ENCODE assay signal across 22 cellular contexts in genomic region chr9:126400571-126400970, GRCh38.
DNase-seq lines count a peak whose midpoint lies in the region; ATAC-seq, FAIRE-seq and TF ChIP-seq lines count a peak whose summit lies in the region.
"Had no signal": no experiment of that assay in that cellular context is flagged by ENCODE, and none has a peak within 500 bp of the region (broad histone marks: within the 10 kb centered on the region; RNA-seq: fewer than 3 reads in every experiment).

No MANE protein-coding gene starts in this region.

- no peak overlapping the region for H2AK5ac ChIP-seq in H1 (ENCODE audit: low read depth, low read length)

- H3K27ac Mint-ChIP-seq in central memory CD8-positive, alpha-beta T cell (ENCODE audit: low read depth) = peak overlapping the region; percentile 75
- H3K27ac Mint-ChIP-seq: CD4-positive, CD25-positive, alpha-beta regulatory T cell had no signal

- peak overlapping the region; percentile 8; the same call in 1 of the 2 replicates for H4K8ac ChIP-seq in H1 (ENCODE audit: extremely low read depth, insufficient read depth, low read length)

- no peak overlapping the region for H3K9ac ChIP-seq in H1 (replicated peaks in 1 of 4; ENCODE audit: extremely low read depth in 1 of 4, low read depth in 3 of 4, low read length in 3 of 4)

- H2AFZ ChIP-seq in H1 (ENCODE audit: low read length) = no peak overlapping the region

- no peak overlapping the region for H4K91ac ChIP-seq in H1 (replicated peaks; ENCODE audit: insufficient read length, low read length)

- H3K79me1 ChIP-seq in H1 (ENCODE audit: low read depth, low read length) = no peaks in the 10 kb centered on the region

- POLR2A ChIA-PET in H1 (lab: Charles Lee; ENCODE audit: partially characterized antibody) = no interaction called here

- H3K56ac ChIP-seq in H1 (replicated peaks; ENCODE audit: insufficient read length, low read depth, low read length) = no peak overlapping the region

- no peak overlapping the region for H4K5ac ChIP-seq in H1 (ENCODE audit: insufficient read length, low read depth, low read length)

- peaks cover 0 to 25% (median 5%) of the 10 kb centered on the region in 9 donors for H3K4me1 ChIP-seq in heart right ventricle
- no peaks in the 10 kb centered on the region; a peak in 1 of 7 replicates for H3K4me1 ChIP-seq in H1 (replicated peaks in 1 of 4; ENCODE audit: control insufficient read depth in 3 of 4, insufficient read depth in 4 of 4, low read length in 3 of 4)
- H3K4me1 ChIP-seq: HAP-1 had no signal

- no peaks in the 10 kb centered on the region for H3K79me2 ChIP-seq in H1 (ENCODE audit: control insufficient read depth in 1 of 2, insufficient read depth in 2 of 2, low read length in 2 of 2)

- H4K20me1 ChIP-seq in H1 (replicated peaks in 1 of 2; ENCODE audit: control insufficient read depth in 1 of 2, insufficient read depth in 2 of 2, low read length in 2 of 2) = no peaks in the 10 kb centered on the region

- no peak overlapping the region for H2BK15ac ChIP-seq in H1 (ENCODE audit: low read length)

- no peaks in the 10 kb centered on the region for H3K9me3 Mint-ChIP-seq in central memory CD8-positive, alpha-beta T cell
- H3K9me3 Mint-ChIP-seq: CD4-positive, CD25-positive, alpha-beta regulatory T cell; CD8-positive, alpha-beta memory T cell had no signal

- DNase-seq in heart right ventricle = no peak
- no peak for DNase-seq in Right ventricle myocardium inferior (ENCODE audit: missing footprints)
- no peak for DNase-seq in central memory CD8-positive, alpha-beta T cell (ENCODE audit: low spot score in 2 of 2)
- DNase-seq in H1 (ENCODE audit: low read depth in 1 of 2, low spot score in 2 of 2) = no peak
- DNase-seq in posterior vena cava (ENCODE audit: low spot score) = peak; percentile 73
- DNase-seq: ACHN; BE2C; C1 segment of cervical spinal cord; CD4-positive, CD25-positive, alpha-beta regulatory T cell; CD8-positive, alpha-beta memory T cell; COR-L47; DMS 273 treated with DMSO at 0.1 percent for 48 hours; DMS53; DND-41; EL; IMR-90 had no signal

- H3K18ac ChIP-seq in H1 (ENCODE audit: extremely low read depth, low read length) = no peak overlapping the region

- H3K4me2 ChIP-seq in H1 (ENCODE audit: insufficient read depth in 1 of 2, low read depth in 2 of 2, low read length in 2 of 2) = no peak overlapping the region

- H2BK5ac ChIP-seq in H1 (ENCODE audit: low read depth, low read length) = no peak overlapping the region

- H3K23ac ChIP-seq in H1 (ENCODE audit: insufficient read length) = no peak overlapping the region

- no peak overlapping the region for H3K4ac ChIP-seq in H1 (replicated peaks; ENCODE audit: insufficient read length, low read depth, low read length)

- H3K4me1 Mint-ChIP-seq in central memory CD8-positive, alpha-beta T cell = peaks cover 45% of the 10 kb centered on the region

- H3K23me2 ChIP-seq in H1 (ENCODE audit: low read depth, low read length) = no peaks in the 10 kb centered on the region

- no peak for TF ChIP-seq EP300 in H1 (IDR thresholded peaks at IDR 0.05; ENCODE audit: borderline replicate concordance in 1 of 2, low read depth in 2 of 2, low read length in 2 of 2)

- H3K4me3 ChIP-seq in heart right ventricle = no peak overlapping the region
- H3K4me3 ChIP-seq in H1 (ENCODE audit: extremely low read depth in 1 of 4, insufficient read depth in 2 of 4, low read depth in 3 of 4, low read length in 4 of 4) = no peak overlapping the region
- H3K4me3 ChIP-seq: GM12878, HAP-1 had no signal

- no peak overlapping the region for H3K4me3 Mint-ChIP-seq in central memory CD8-positive, alpha-beta T cell

- no peak overlapping the region for H3K14ac ChIP-seq in H1 (ENCODE audit: insufficient read length)

- H3K27me3 ChIP-seq in heart right ventricle = no peaks in the 10 kb centered on the region
- H3K27me3 ChIP-seq in H1 (replicated peaks in 1 of 4; ENCODE audit: control insufficient read depth in 3 of 4, extremely low read depth in 1 of 4, insufficient read depth in 3 of 4, low read length in 3 of 4) = no peaks in the 10 kb centered on the region
- H3K27me3 ChIP-seq: BE2C had no signal

- H3K36me3 ChIP-seq in heart right ventricle = peaks cover 0 to 44% (median 4%) of the 10 kb centered on the region in 9 donors
- no peaks in the 10 kb centered on the region for H3K36me3 ChIP-seq in H1 (ENCODE audit: control insufficient read depth in 2 of 4, insufficient read depth in 4 of 4, low read length in 3 of 4)
- H3K36me3 ChIP-seq: BE2C, HAP-1 had no signal

- no peak for TF ChIP-seq POLR2A in H1 (IDR thresholded peaks at IDR 0.05; ENCODE audit: control extremely low read depth in 1 of 2, low read depth in 2 of 2, low read length in 2 of 2)

- H3K36me3 Mint-ChIP-seq in central memory CD8-positive, alpha-beta T cell (ENCODE audit: insufficient read depth) = peaks cover 29% of the 10 kb centered on the region
- H3K36me3 Mint-ChIP-seq: CD4-positive, CD25-positive, alpha-beta regulatory T cell had no signal

- H3K9me3 ChIP-seq in heart right ventricle (no peaks in the 10 kb centered on the region), H1 (ENCODE audit: insufficient read depth in 2 of 2, low read depth in 1 of 2, low read length in 1 of 2) (no peaks in the 10 kb centered on the region)
- H3K9me3 ChIP-seq: BE2C, HAP-1 had no signal

- TF ChIP-seq CTCF in heart right ventricle (IDR thresholded peaks at IDR 0.05) = no peak
- no peak for TF ChIP-seq CTCF in H1 (IDR thresholded peaks at IDR 0.05; ENCODE audit: control extremely low read depth in 1 of 3, insufficient read depth in 1 of 3, low read depth in 1 of 3, low read length in 3 of 3)

- H3K27ac ChIP-seq in heart right ventricle (peak overlapping the region in 6 of 10 donors; percentile 8 to 65 (median 42)), H1 (ENCODE audit: low read depth, low read length) (no peak overlapping the region)

- no peak overlapping the region for H2BK12ac ChIP-seq in H1 (ENCODE audit: low read depth, low read length)

- TF ChIP-seq RAD21 in H1 (IDR thresholded peaks at IDR 0.05 in 1 of 2, conservative IDR thresholded peaks at IDR 0.05 in 1 of 2; ENCODE audit: low read depth in 2 of 2, low read length in 2 of 2) = no peak

- WGBS in heart right ventricle, 2 donors = 62 to 65% methylated on average over 11 of the region's 11 CpGs
- 90% methylated on average over 11 of the region's 11 CpGs; no CpG with 5 or more reads in 1 of the 2 experiments for WGBS in H1 (ENCODE audit: extremely low coverage in 1 of 2, insufficient coverage in 1 of 2, insufficient read length in 1 of 2, insufficient replicate concordance in 2 of 2, low coverage in 1 of 2, low lambda C conversion rate in 2 of 2, missing lambda C conversion rate in 1 of 2), 2 experiments

- H2BK120ac ChIP-seq in H1 (replicated peaks; ENCODE audit: low read depth, low read length) = no peak overlapping the region

- ATAC-seq in heart right ventricle = peak in 5 of 8 donors; percentile 7 to 19 (median 15)
- ATAC-seq in Right ventricle myocardium inferior = no peak
- no peak for ATAC-seq in central memory CD8-positive, alpha-beta T cell (replicated peaks; ENCODE audit: extremely low read depth, poor library complexity, severe bottlenecking)
- no peak for ATAC-seq in GM19328 (IDR thresholded peaks at IDR 0.05; ENCODE audit: unreplicated experiment)
- no peak for ATAC-seq in HG02798 (IDR thresholded peaks at IDR 0.05; ENCODE audit: poor library complexity, unreplicated experiment)
- ATAC-seq: GM12878 had no signal

- no peak overlapping the region for H2BK20ac ChIP-seq in H1 (ENCODE audit: low read length)

- FAIRE-seq in H1 (lab: Jason Lieb, UNC) = no peak
- FAIRE-seq: A204.1, GM12878, HTR-8/SVneo had no signal

- H3K27me3 Mint-ChIP-seq in central memory CD8-positive, alpha-beta T cell = no peaks in the 10 kb centered on the region
- H3K27me3 Mint-ChIP-seq: CD8-positive, alpha-beta memory T cell had no signal

- CTCF ChIA-PET in H1 (lab: Charles Lee; ENCODE audit: partially characterized antibody) = interaction anchor here (1.0 to 7.8 kb wide), 7 partner anchors 14 to 104 kb away, joined by 3 to 63 read pairs (median 11); no protein-coding TSS in a partner anchor

- intact Hi-C loops in heart right ventricle (cut with DNase I) = loop anchor here in 2 of 10 donors (5.0 kb wide), 1 partner anchor 92 kb away; no protein-coding TSS in a partner anchor
- intact Hi-C loops in Right ventricle myocardium inferior (cut with DNase I) = loop anchor here (2.0 kb wide), 1 partner anchor 88 kb away; no protein-coding TSS in a partner anchor
- intact Hi-C loops in posterior vena cava (cut with DNase I) = no loop called here

TF ChIP-seq in H1, 55 proteins besides CTCF, POLR2A, EP300 and RAD21:
- TF ChIP-seq RFX5 (IDR thresholded peaks at IDR 0.05; ENCODE audit: borderline replicate concordance, low read depth, low read length) (no peak), TEAD4 (IDR thresholded peaks at IDR 0.05; ENCODE audit: low read depth, low read length) (no peak), SIX5 (IDR thresholded peaks at IDR 0.05; ENCODE audit: low read depth, low read length) (no peak), SP1 (IDR thresholded peaks at IDR 0.05; ENCODE audit: low read depth, low read length) (no peak), SIN3A (conservative IDR thresholded peaks at IDR 0.05 in 1 of 2, IDR thresholded peaks at IDR 0.05 in 1 of 2; ENCODE audit: low read depth in 1 of 2, low read length in 2 of 2) (no peak), SP4 (IDR thresholded peaks at IDR 0.05; ENCODE audit: low read length) (no peak), POU5F1 (IDR thresholded peaks at IDR 0.05; ENCODE audit: low read depth, low read length) (no peak), KDM4A (IDR thresholded peaks at IDR 0.05; ENCODE audit: low read depth, low read length, severe bottlenecking) (no peak), EGR1 (IDR thresholded peaks at IDR 0.05; ENCODE audit: borderline replicate concordance, low read depth, low read length) (no peak)
- TF ChIP-seq, protein P1, sequence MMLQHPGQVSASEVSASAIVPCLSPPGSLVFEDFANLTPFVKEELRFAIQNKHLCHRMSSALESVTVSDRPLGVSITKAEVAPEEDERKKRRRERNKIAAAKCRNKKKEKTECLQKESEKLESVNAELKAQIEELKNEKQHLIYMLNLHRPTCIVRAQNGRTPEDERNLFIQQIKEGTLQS (IDR thresholded peaks at IDR 0.05; ENCODE audit: insufficient read depth, low read depth, low read length) = no peak

Comparison
In these comparisons a context has a peak if more than half of its experiments do, and no peak if none do; other contexts are left out.
1. ATAC-seq: peak in heart right ventricle (5 of 8); none in Right ventricle myocardium inferior (single experiment), central memory CD8-positive, alpha-beta T cell (single experiment), GM19328 (single experiment) and HG02798 (single experiment).